In genomic region chr18:2893676-2894075, GRCh38 we compare ENCODE assay signal across 18 cellular contexts. TPM values are rescaled to one million over a fixed set of nuclear protein-coding genes. Genes with fewer than 3 reads are reported as not detected.
DNase-seq lines count a peak whose midpoint lies in the region; ATAC-seq and TF ChIP-seq lines count a peak whose summit lies in the region.
"Had no signal": no experiment of that assay in that cellular context is flagged by ENCODE, and none has a peak within 500 bp of the region (broad histone marks: within the 10 kb centered on the region; RNA-seq: fewer than 3 reads in every experiment).

No MANE protein-coding gene starts in this region.

- peaks cover 58% of the 10 kb centered on the region for H3K4me1 ChIP-seq in cardiac muscle cell (ENCODE audit: low read depth)
- H3K4me1 ChIP-seq in effector memory CD4-positive, alpha-beta T cell (ENCODE audit: control insufficient read depth, insufficient read depth, low read length, poor library complexity, severe bottlenecking): peaks cover 36% of the 10 kb centered on the region
- H3K4me1 ChIP-seq: A549 had no signal

- DNase-seq in cardiac muscle cell (ENCODE audit: low read depth in 1 of 2, low spot score in 1 of 2): no peak
- DNase-seq in left cardiac atrium: no peak
- no peak for DNase-seq in effector memory CD4-positive, alpha-beta T cell
- peak; percentile 46 for DNase-seq in islet precursor cell
- DNase-seq in stimulated activated CD8-positive, alpha-beta memory T cell treated with anti-CD3 and anti-CD28 coated beads, Interleukin-4, amount 100 ng/mL, for 48 hours: peak; percentile 16
- no peak for DNase-seq in Ammon's horn (ENCODE audit: low spot score)
- DNase-seq: CD8-positive, alpha-beta memory T cell; H9; NCI-H1436 treated with DMSO at 0.1 percent for 48 hours; NCI-H2029; NCI-H345; NCI-H526; PC-3; RPMI8226 had no signal

- intact Hi-C loops in left cardiac atrium (cut with DNase I): no loop called here

- H3K27me3 ChIP-seq in cardiac muscle cell: no peaks in the 10 kb centered on the region
- no peaks in the 10 kb centered on the region for H3K27me3 ChIP-seq in effector memory CD4-positive, alpha-beta T cell (replicated peaks; ENCODE audit: control insufficient read depth, insufficient read depth, low read length, poor library complexity, severe bottlenecking)
- H3K27me3 ChIP-seq: BLaER1 had no signal

- no peak for TF ChIP-seq CTCF in cardiac muscle cell (IDR thresholded peaks at IDR 0.05; ENCODE audit: low read depth, low read length)

- peaks cover 13% of the 10 kb centered on the region for H3K36me3 ChIP-seq in cardiac muscle cell
- no peaks in the 10 kb centered on the region for H3K36me3 ChIP-seq in effector memory CD4-positive, alpha-beta T cell (ENCODE audit: control insufficient read depth, insufficient read depth, low read length)
- H3K36me3 ChIP-seq: BLaER1 had no signal

- ATAC-seq in left cardiac atrium (no peak), GM21619 (IDR thresholded peaks at IDR 0.05; ENCODE audit: unreplicated experiment) (no peak), GM18909 (IDR thresholded peaks at IDR 0.05; ENCODE audit: poor library complexity, unreplicated experiment) (no peak)
- ATAC-seq: A549, PC-3 had no signal

- peak overlapping the region; percentile 99 for H3K27ac ChIP-seq in cardiac muscle cell
- peak overlapping the region; percentile 41 for H3K27ac ChIP-seq in effector memory CD4-positive, alpha-beta T cell (ENCODE audit: insufficient read depth, low read length, poor library complexity, severe bottlenecking)
- H3K27ac ChIP-seq: A549, BLaER1 had no signal

- no peaks in the 10 kb centered on the region for H3K9me3 ChIP-seq in cardiac muscle cell (ENCODE audit: low read depth)
- H3K9me3 ChIP-seq in effector memory CD4-positive, alpha-beta T cell (ENCODE audit: control insufficient read depth, low read length): no peaks in the 10 kb centered on the region
- H3K9me3 ChIP-seq: A549 had no signal

- H3K4me3 ChIP-seq in cardiac muscle cell: no peak overlapping the region
- H3K4me3 ChIP-seq in effector memory CD4-positive, alpha-beta T cell (ENCODE audit: insufficient read depth, low read depth, low read length, poor library complexity, severe bottlenecking): no peak overlapping the region
- H3K4me3 ChIP-seq: A549, BLaER1 had no signal

RNA-seq across cellular contexts. Expression of gene EMILIN2, which starts 46.9 kb away (rescaled TPM):
- total RNA-seq in cardiac muscle cell: 75.9 and 134 TPM in 2 replicates
- 96.8 and 116 TPM in 2 replicates for polyA plus RNA-seq in cardiac muscle cell
- 10 to 100 TPM; 12.2 to 17.8 TPM for total RNA-seq in left cardiac atrium

Comparison
In these comparisons a context has a peak if more than half of its experiments do, and no peak if none do; other contexts are left out.
1. DNase-seq: peak in islet precursor cell (single experiment) and stimulated activated CD8-positive, alpha-beta memory T cell treated with anti-CD3 and anti-CD28 coated beads, Interleukin-4, amount 100 ng/mL, for 48 hours (single experiment); none in cardiac muscle cell (0 of 2), left cardiac atrium (single experiment), effector memory CD4-positive, alpha-beta T cell (0 of 3) and Ammon's horn (single experiment).